25 cellular contexts compared by ENCODE assay signal in the genomic region with DNA sequence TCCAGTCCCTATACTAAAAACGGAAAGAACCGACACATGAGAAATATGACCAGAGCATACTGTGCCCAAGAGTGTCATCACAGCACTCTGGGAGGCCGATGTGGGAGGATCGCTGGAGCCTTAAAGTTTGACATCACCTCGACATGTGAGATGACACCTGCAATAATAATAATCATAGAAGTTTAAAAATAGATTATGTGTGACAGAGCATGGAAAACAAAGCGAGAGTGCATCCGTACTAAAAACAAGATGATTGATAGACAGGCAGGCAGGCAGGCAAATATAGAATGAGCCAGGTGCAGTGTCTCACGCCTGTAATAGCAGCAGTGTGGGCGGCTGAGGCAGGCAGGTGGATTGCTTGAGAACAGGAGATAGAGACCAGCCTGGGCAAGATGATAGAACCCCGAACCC.
DNase-seq lines count a peak whose midpoint lies in the region; ATAC-seq, FAIRE-seq and TF ChIP-seq lines count a peak whose summit lies in the region.
"Had no signal": no experiment of that assay in that cellular context is flagged by ENCODE, and none has a peak within 500 bp of the region (broad histone marks: within the 10 kb centered on the region; RNA-seq: fewer than 3 reads in every experiment).

No MANE protein-coding gene starts in this region.

- no peak overlapping the region for H3K27ac ChIP-seq in GM12878 (ENCODE audit: control insufficient read depth, insufficient read depth)
- H3K27ac ChIP-seq: BLaER1, HL-60, Peyer's patch had no signal

- H3K4me3 Mint-ChIP-seq in progenitor cell of endocrine pancreas (ENCODE audit: low read depth): no peak overlapping the region
- no peak overlapping the region for H3K4me3 Mint-ChIP-seq in activated CD8-positive, alpha-beta T cell treated with anti-CD3 and anti-CD28 coated beads, Interleukin-2, amount 10 ng/mL, durations not matched to agents 7 days and 5 days
- H3K4me3 Mint-ChIP-seq: CD4-positive, alpha-beta T cell; GM23338 had no signal

- no peak overlapping the region for H3K4me2 ChIP-seq in GM12878 (ENCODE audit: control insufficient read depth, insufficient read depth)
- H3K4me2 ChIP-seq: BLaER1, GM23338 had no signal

- no peaks in the 10 kb centered on the region for H3K36me3 ChIP-seq in GM12878 (ENCODE audit: control insufficient read depth in 2 of 2, insufficient read depth in 2 of 2, low read length in 1 of 2)
- H3K36me3 ChIP-seq: BLaER1, Peyer's patch had no signal

- RAD21 ChIA-PET in GM12878 (lab: Charles Lee; ENCODE audit: unreplicated experiment): no interaction called here

- in situ Hi-C loops in GM12878 (cut with MboI): no loop called here

- H3K4me1 ChIP-seq in GM12878 (ENCODE audit: control insufficient read depth, insufficient read depth, low read length): no peaks in the 10 kb centered on the region
- H3K4me1 ChIP-seq: Caco-2, Peyer's patch had no signal

- no TSS peak for BruUV-seq in GM12878 (replicated peaks; lab: Mats Ljungman, UMichigan)

- peak overlapping the region; percentile 14 for H3K27ac Mint-ChIP-seq in progenitor cell of endocrine pancreas
- no peak overlapping the region for H3K27ac Mint-ChIP-seq in activated CD8-positive, alpha-beta T cell treated with anti-CD3 and anti-CD28 coated beads, Interleukin-2, amount 10 ng/mL, durations not matched to agents 7 days and 5 days
- H3K27ac Mint-ChIP-seq: CD4-positive, alpha-beta T cell; GM23338 had no signal

- SMC1A ChIA-PET in GM12878 (lab: Charles Lee; ENCODE audit: uncharacterized antibody, unreplicated experiment): no interaction called here

- H3K4me3 ChIP-seq in GM12878: no peak overlapping the region
- H3K4me3 ChIP-seq: BLaER1, GM23338, Peyer's patch had no signal

- H3K9me3 ChIP-seq in GM12878 (replicated peaks; ENCODE audit: control insufficient read depth, insufficient read depth, low read length): no peaks in the 10 kb centered on the region; the same call in 2 of the 3 replicates
- H3K9me3 ChIP-seq: Caco-2, Peyer's patch had no signal

- no peaks in the 10 kb centered on the region for H3K27me3 ChIP-seq in GM12878 (replicated peaks in 1 of 2; ENCODE audit: control insufficient read depth in 2 of 2, insufficient read depth in 2 of 2, low read length in 1 of 2)
- H3K27me3 ChIP-seq: BLaER1, Peyer's patch had no signal

- no peak overlapping the region for H2AFZ ChIP-seq in GM12878 (ENCODE audit: control insufficient read depth, low read depth, low read length)
- H2AFZ ChIP-seq: GM23338 had no signal

- peaks cover 2% of the 10 kb centered on the region for H3K36me3 Mint-ChIP-seq in progenitor cell of endocrine pancreas (ENCODE audit: insufficient read depth)
- H3K36me3 Mint-ChIP-seq in activated CD8-positive, alpha-beta T cell treated with anti-CD3 and anti-CD28 coated beads, Interleukin-2, amount 10 ng/mL, durations not matched to agents 7 days and 5 days (ENCODE audit: low read depth): no peaks in the 10 kb centered on the region

- no peaks in the 10 kb centered on the region for H3K4me1 Mint-ChIP-seq in progenitor cell of endocrine pancreas (ENCODE audit: low read depth)
- no peaks in the 10 kb centered on the region for H3K4me1 Mint-ChIP-seq in activated CD8-positive, alpha-beta T cell treated with anti-CD3 and anti-CD28 coated beads, Interleukin-2, amount 10 ng/mL, durations not matched to agents 7 days and 5 days (ENCODE audit: low read depth)
- H3K4me1 Mint-ChIP-seq: GM23338 had no signal

- CTCF ChIA-PET in GM12878 (lab: Yijun Ruan, JAX): no interaction called here
- CTCF ChIA-PET in activated CD8-positive, alpha-beta T cell treated with anti-CD3 and anti-CD28 coated beads, Interleukin-2, amount 10 ng/mL, durations not matched to agents 7 days and 5 days (lab: Charles Lee): no interaction called here

- H3K27me3 Mint-ChIP-seq in progenitor cell of endocrine pancreas: peaks cover under 1% of the 10 kb centered on the region
- no peaks in the 10 kb centered on the region for H3K27me3 Mint-ChIP-seq in activated CD8-positive, alpha-beta T cell treated with anti-CD3 and anti-CD28 coated beads, Interleukin-2, amount 10 ng/mL, durations not matched to agents 7 days and 5 days (ENCODE audit: low read depth)

- H3K79me2 ChIP-seq in GM12878 (ENCODE audit: control insufficient read depth, insufficient read depth, low read length): no peaks in the 10 kb centered on the region

- no peak for TF ChIP-seq POLR2A in GM12878 (IDR thresholded peaks at IDR 0.05; ENCODE audit: low read depth, low read length)

- no peak for TF ChIP-seq RAD21 in GM12878 (IDR thresholded peaks at IDR 0.05; ENCODE audit: insufficient read depth, low read depth, low read length)

- H3K9ac ChIP-seq in GM12878 (ENCODE audit: control insufficient read depth, insufficient read depth, low read length): no peak overlapping the region
- H3K9ac ChIP-seq: BLaER1 had no signal

- no peak for FAIRE-seq in GM12878 (lab: Jason Lieb, UNC)

- H4K20me1 ChIP-seq in GM12878 (ENCODE audit: control insufficient read depth, insufficient read depth): no peaks in the 10 kb centered on the region
- H4K20me1 ChIP-seq: BLaER1 had no signal

- H3K9me3 Mint-ChIP-seq in progenitor cell of endocrine pancreas (ENCODE audit: low read depth): peaks cover 14% of the 10 kb centered on the region
- peaks cover 17% of the 10 kb centered on the region for H3K9me3 Mint-ChIP-seq in activated CD8-positive, alpha-beta T cell treated with anti-CD3 and anti-CD28 coated beads, Interleukin-2, amount 10 ng/mL, durations not matched to agents 7 days and 5 days (ENCODE audit: insufficient read depth)

- TF ChIP-seq CTCF in GM12878 (IDR thresholded peaks at IDR 0.05 in 2 of 3, conservative IDR thresholded peaks at IDR 0.05 in 1 of 3; ENCODE audit: control insufficient read depth in 2 of 3, extremely low read depth in 1 of 3, insufficient read depth in 1 of 3, low read depth in 3 of 3, low read length in 3 of 3) (no peak), progenitor cell of endocrine pancreas (IDR thresholded peaks at IDR 0.05; ENCODE audit: unreplicated experiment) (no peak)

- POLR2A ChIA-PET in GM12878 (lab: Charles Lee): no interaction called here
- POLR2A ChIA-PET in activated CD8-positive, alpha-beta T cell treated with anti-CD3 and anti-CD28 coated beads, Interleukin-2, amount 10 ng/mL, durations not matched to agents 7 days and 5 days (lab: Charles Lee): no interaction called here

- WGBS in GM12878 (ENCODE audit: insufficient coverage, insufficient replicate concordance, low lambda C conversion rate, missing lambda C conversion rate): 35% methylated on average over 10 of the region's 10 CpGs

- intact Hi-C loops in GM12878 (cut with micrococcal nuclease; ENCODE audit: unreplicated experiment): no loop called here

- DNase-seq in GM12878 (ENCODE audit: low read depth, low spot score): no peak
- DNase-seq in progenitor cell of endocrine pancreas (ENCODE audit: low spot score, unreplicated experiment): no peak
- no peak for DNase-seq in activated CD8-positive, alpha-beta T cell treated with anti-CD3 and anti-CD28 coated beads, Interleukin-2, amount 10 ng/mL, durations not matched to agents 7 days and 5 days
- DNase-seq: ACHN; Caco-2; CD4-positive, alpha-beta T cell; DMS 273 treated with DMSO at 0.1 percent for 48 hours; DND-41; HCEC 1CT; KBM-7; NCI-H1105; NCI-H146; NCI-H2029; NCI-H226; NCI-H510A treated with DMSO at 0.1 percent for 48 hours; NCI-H748 treated with DMSO at 0.1 percent for 48 hours; Peyer's patch; T-helper 1 cell had no signal

- ATAC-seq in GM18858 (IDR thresholded peaks at IDR 0.05; ENCODE audit: unreplicated experiment) (peak; percentile 62), HG03354 (IDR thresholded peaks at IDR 0.05; ENCODE audit: poor library complexity, severe bottlenecking, unreplicated experiment) (peak; percentile 63), GM12878 (peak; percentile 39), HG03045 (IDR thresholded peaks at IDR 0.05; ENCODE audit: unreplicated experiment) (no peak), GM19467 (IDR thresholded peaks at IDR 0.05; ENCODE audit: unreplicated experiment) (no peak)
- ATAC-seq in activated CD8-positive, alpha-beta T cell treated with anti-CD3 and anti-CD28 coated beads, Interleukin-2, amount 10 ng/mL, durations not matched to agents 7 days and 5 days: no peak
- ATAC-seq: GM23338 had no signal

- no peak for TF ChIP-seq EP300 in GM12878 (IDR thresholded peaks at IDR 0.05; ENCODE audit: borderline replicate concordance in 1 of 2, control insufficient read depth in 1 of 2, low read depth in 2 of 2, low read length in 2 of 2)

TF ChIP-seq in GM12878, 131 proteins besides CTCF, POLR2A, EP300 and RAD21:
- no peak for TF ChIP-seq HDAC2 (IDR thresholded peaks at IDR 0.05)
- no peak for TF ChIP-seq CBX5 (IDR thresholded peaks at IDR 0.05; ENCODE audit: low read depth)
- TF ChIP-seq, protein P1, sequence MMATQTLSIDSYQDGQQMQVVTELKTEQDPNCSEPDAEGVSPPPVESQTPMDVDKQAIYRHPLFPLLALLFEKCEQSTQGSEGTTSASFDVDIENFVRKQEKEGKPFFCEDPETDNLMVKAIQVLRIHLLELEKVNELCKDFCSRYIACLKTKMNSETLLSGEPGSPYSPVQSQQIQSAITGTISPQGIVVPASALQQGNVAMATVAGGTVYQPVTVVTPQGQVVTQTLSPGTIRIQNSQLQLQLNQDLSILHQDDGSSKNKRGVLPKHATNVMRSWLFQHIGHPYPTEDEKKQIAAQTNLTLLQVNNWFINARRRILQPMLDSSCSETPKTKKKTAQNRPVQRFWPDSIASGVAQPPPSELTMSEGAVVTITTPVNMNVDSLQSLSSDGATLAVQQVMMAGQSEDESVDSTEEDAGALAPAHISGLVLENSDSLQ (IDR thresholded peaks at IDR 0.05): peak; percentile 73
- TF ChIP-seq BACH1 (IDR thresholded peaks at IDR 0.05; ENCODE audit: borderline replicate concordance): no peak
- TF ChIP-seq MEF2B (IDR thresholded peaks at IDR 0.05; ENCODE audit: partially characterized antibody, poor library complexity, severe bottlenecking): peak; percentile 60
- TF ChIP-seq TCF12 (IDR thresholded peaks at IDR 0.05; ENCODE audit: low read depth, low read length): 0 out of 2 replicates have a peak, but pooled peaks have one; percentile 14
- TF ChIP-seq CHD4 (IDR thresholded peaks at IDR 0.05): no peak
- no peak for TF ChIP-seq NR2C2 (IDR thresholded peaks at IDR 0.05; ENCODE audit: borderline replicate concordance, control insufficient read depth, insufficient read length, low read depth)
- no peak for TF ChIP-seq BHLHE40 (IDR thresholded peaks at IDR 0.05; ENCODE audit: borderline replicate concordance in 1 of 2, low read depth in 2 of 2, low read length in 1 of 2)
TF ChIP-seq in GM12878: peak in this region for 3.

Comparison
In these comparisons a context has a peak if more than half of its experiments do, and no peak if none do; other contexts are left out.
1. ATAC-seq: peak in GM18858 (single experiment), HG03354 (single experiment) and GM12878 (single experiment); none in HG03045 (single experiment), GM19467 (single experiment) and activated CD8-positive, alpha-beta T cell treated with anti-CD3 and anti-CD28 coated beads, Interleukin-2, amount 10 ng/mL, durations not matched to agents 7 days and 5 days (single experiment).